Comparison of ENCODE assay signal across 15 cellular contexts in the genomic region with DNA sequence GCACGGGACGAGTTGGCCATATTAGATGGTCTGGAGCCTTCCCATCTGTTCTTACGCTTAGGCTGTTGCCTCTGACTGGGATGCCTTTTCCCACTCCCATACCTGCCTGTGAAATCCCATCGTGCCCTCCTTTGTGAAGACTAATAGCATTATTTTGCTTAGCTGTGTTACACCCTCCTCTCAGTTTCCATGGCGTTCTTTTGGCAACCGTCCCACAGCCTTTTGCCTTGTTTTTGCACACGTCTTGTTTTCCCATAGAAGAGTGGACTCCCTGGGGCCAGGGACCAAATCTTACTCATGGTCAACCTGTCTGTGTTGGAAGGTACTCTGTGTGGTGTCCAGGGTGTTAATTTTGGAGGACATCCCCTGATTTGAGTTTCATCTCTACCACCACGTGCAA.
A peak's percentile ranks its signal among the peaks of the same experiment; 100 is the strongest.
DNase-seq lines count a peak whose midpoint lies in the region; FAIRE-seq lines count a peak whose summit lies in the region.
"Had no signal": no experiment of that assay in that cellular context is flagged by ENCODE, and none has a peak within 500 bp of the region (broad histone marks: within the 10 kb centered on the region; RNA-seq: fewer than 3 reads in every experiment).

No MANE protein-coding gene starts in this region.

- peak; percentile 62 for FAIRE-seq in urothelium cell line (lab: Jason Lieb, UNC)
- FAIRE-seq: HTR-8/SVneo had no signal

- DNase-seq in NCI-H82 (lab: John Stamatoyannopoulos, UW) = peak; percentile 47
- DNase-seq in NCI-H82 treated with DMSO at 0.1 percent for 48 hours (lab: John Stamatoyannopoulos, UW; ENCODE audit: unreplicated experiment) = no peak
- peak; percentile 2 for DNase-seq in NCI-H1105 (lab: John Stamatoyannopoulos, UW)
- DNase-seq in NCI-H2196 treated with DMSO at 0.1 percent for 48 hours (lab: John Stamatoyannopoulos, UW; ENCODE audit: unreplicated experiment) = peak; percentile 7
- DNase-seq in urothelium cell line (ENCODE audit: low spot score) = no peak
- DNase-seq in hippocampal formation (lab: John Stamatoyannopoulos, UW) = no peak
- no peak for DNase-seq in H4 (ENCODE audit: low spot score)
- DNase-seq: CD8-positive, alpha-beta memory T cell; HCEC 1CT; Kasumi-1; NCI-H1436; NCI-H2171; PC-3; T-helper 2 cell had no signal

Comparison
In these comparisons a context has a peak if more than half of its experiments do, and no peak if none do; other contexts are left out.
1. DNase-seq: peak in NCI-H82 (single experiment), NCI-H1105 (single experiment) and NCI-H2196 treated with DMSO at 0.1 percent for 48 hours (single experiment); none in NCI-H82 treated with DMSO at 0.1 percent for 48 hours (single experiment), urothelium cell line (single experiment), hippocampal formation (0 of 2) and H4 (single experiment).